ENCODE assay signal across 23 cellular contexts in the genomic region with DNA sequence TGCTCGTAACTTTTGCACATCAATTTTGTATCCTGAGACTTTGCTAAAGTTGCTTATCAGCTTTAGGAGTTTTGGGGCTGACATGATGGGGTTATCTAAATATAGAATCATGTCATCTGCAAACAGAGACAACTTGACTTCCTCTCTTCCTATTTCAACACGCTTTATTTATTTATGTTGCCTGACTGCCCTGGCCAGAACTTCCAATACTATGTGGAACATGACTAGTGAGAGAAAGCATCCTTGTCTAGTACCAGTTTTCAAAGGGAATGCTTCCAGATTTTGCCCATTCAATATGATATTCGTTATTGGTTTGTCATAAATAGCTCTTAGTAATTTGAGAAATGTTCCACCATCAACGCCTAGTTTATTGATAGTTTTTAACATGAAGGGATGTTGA.
"Had no signal": no experiment of that assay in that cellular context is flagged by ENCODE, and none has a peak within 500 bp of the region (broad histone marks: within the 10 kb centered on the region; RNA-seq: fewer than 3 reads in every experiment).

No MANE protein-coding gene starts in this region.

- H3K4me1 ChIP-seq: left ventricle myocardium inferior, right atrium auricular region, right lobe of liver, tibial nerve, vagina had no signal

- DNase-seq: hypothalamus; immature natural killer cell; islet precursor cell; left ventricle myocardium inferior; midbrain; mucosa of descending colon; naive thymus-derived CD4-positive, alpha-beta T cell; ovary; right lobe of liver; stimulated activated CD4-positive, alpha-beta T cell treated with anti-CD3 and anti-CD28 coated beads, Interleukin-1b, Interleukin-23, amount 100 ng/mL, for 48 hours; stimulated activated CD4-positive, alpha-beta T cell treated with anti-CD3 and anti-CD28 coated beads, Interleukin-2, amount 100 ng/mL, for 48 hours; stimulated activated CD4-positive, alpha-beta T cell treated with anti-CD3 and anti-CD28 coated beads, Interleukin-4, amount 100 ng/mL, for 4 hours; stimulated activated CD8-positive, alpha-beta memory T cell treated with anti-CD3 and anti-CD28 coated beads, Interleukin-4, amount 100 ng/mL, for 48 hours; stimulated activated naive CD4-positive, alpha-beta T cell treated with Interleukin-2 at 50 U/mL for 16 hours; stimulated activated naive CD8-positive, alpha-beta T cell treated with anti-CD3 and anti-CD28 coated beads, Interleukin-15, amount 100 ng/mL, for 72 hours; substantia nigra had no signal

- H3K9me3 ChIP-seq: mucosa of descending colon, ovary, right atrium auricular region, right lobe of liver, tibial nerve, vagina had no signal

- H3K4me2 ChIP-seq: smooth muscle cell had no signal

- ATAC-seq: mucosa of descending colon; naive thymus-derived CD4-positive, alpha-beta T cell; natural killer cell treated with Interleukin-12 subunit alpha and Interleukin-12 subunit beta and Interleukin-15 and Interleukin-18, amount 100 ng/mL, for 72 hours; right lobe of liver; stimulated activated memory B cell treated with anti-CD40 and anti-IgM and Interleukin-4, amounts not matched to agents 10 μg/mL and 1 μg/mL and 100 μg/mL, for 72 hours; stimulated activated naive CD8-positive, alpha-beta T cell treated with anti-CD3 and anti-CD28 coated beads, Interleukin-15, amount 100 ng/mL, for 72 hours had no signal

- H3K27ac ChIP-seq: left ventricle myocardium inferior, ovary, right atrium auricular region, right lobe of liver, tibial nerve, vagina had no signal

- H3K4me3 ChIP-seq: left ventricle myocardium inferior, lung, mucosa of descending colon, ovary, right atrium auricular region, right lobe of liver, smooth muscle cell, tibial nerve, vagina had no signal

- H3K27me3 ChIP-seq: ovary, right atrium auricular region, right lobe of liver, tibial nerve, vagina had no signal

- H3K36me3 ChIP-seq: left ventricle myocardium inferior, ovary, right atrium auricular region, right lobe of liver, tibial nerve, vagina had no signal
